In the genomic region with DNA sequence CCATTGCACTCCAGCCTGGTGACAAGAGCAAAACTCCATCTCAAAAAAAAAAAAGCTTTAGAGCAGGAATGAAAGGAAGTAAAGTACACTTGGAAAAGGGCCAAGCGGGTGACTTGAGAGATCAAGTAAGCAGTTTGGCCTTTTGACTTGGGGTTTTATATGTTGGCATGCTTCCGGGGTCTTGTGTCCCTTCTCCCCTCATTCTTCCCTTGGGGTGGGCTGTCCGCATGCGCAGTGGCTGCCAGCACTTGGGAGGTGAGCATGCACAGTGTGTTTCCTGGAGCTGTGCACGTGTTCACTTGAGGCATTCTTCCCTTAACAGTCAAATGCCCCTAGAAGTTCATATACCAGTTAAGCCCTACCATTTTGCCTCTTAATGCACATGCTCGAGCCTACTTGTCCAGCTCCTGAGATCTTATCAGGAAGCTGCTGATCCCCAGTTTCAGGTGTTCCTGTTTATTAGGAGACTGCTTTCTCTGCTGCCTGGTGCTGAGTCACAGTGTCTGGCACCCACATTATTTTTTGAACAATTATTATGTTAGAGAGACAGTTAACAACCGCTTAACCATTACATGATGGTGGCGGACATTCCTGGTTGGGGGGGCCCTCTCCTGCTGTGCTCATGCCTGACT, we compare ENCODE assay signal across 9 cellular contexts. TPM values are rescaled to one million over a fixed set of nuclear protein-coding genes. Genes with fewer than 3 reads are reported as not detected.
DNase-seq lines count a peak whose midpoint lies in the region; ATAC-seq lines count a peak whose summit lies in the region.
"Had no signal": no experiment of that assay in that cellular context is flagged by ENCODE, and none has a peak within 500 bp of the region (broad histone marks: within the 10 kb centered on the region; RNA-seq: fewer than 3 reads in every experiment).

No MANE protein-coding gene starts in this region.

- no peaks in the 10 kb centered on the region for H4K20me1 ChIP-seq in GM23248 (ENCODE audit: insufficient read depth)

- no peak overlapping the region for H2AFZ ChIP-seq in GM23248

- H3K27ac ChIP-seq in SJCRH30 = no peak overlapping the region
- no peak overlapping the region for H3K27ac ChIP-seq in GM23248
- H3K27ac ChIP-seq: 22Rv1 had no signal

- H3K4me1 ChIP-seq in SJCRH30 = peaks cover 23% of the 10 kb centered on the region
- H3K4me1 ChIP-seq in GM23248 (ENCODE audit: insufficient read depth) = no peaks in the 10 kb centered on the region; the same call in 1 of the 2 replicates

- H3K79me2 ChIP-seq in GM23248 (ENCODE audit: insufficient read depth) = no peaks in the 10 kb centered on the region

- no peak overlapping the region for H3K4me2 ChIP-seq in GM23248 (ENCODE audit: unreplicated experiment)

- H3F3A ChIP-seq in GM23248 (ENCODE audit: insufficient read depth) = no peaks in the 10 kb centered on the region

- H3K9ac ChIP-seq in GM23248 = no peak overlapping the region

- no peaks in the 10 kb centered on the region for H3K36me3 ChIP-seq in SJCRH30
- H3K36me3 ChIP-seq in GM23248 (ENCODE audit: low read depth) = no peaks in the 10 kb centered on the region

- H3K27me3 ChIP-seq in SJCRH30 = no peaks in the 10 kb centered on the region
- no peaks in the 10 kb centered on the region for H3K27me3 ChIP-seq in GM23248 (replicated peaks; ENCODE audit: insufficient read depth)

- DNase-seq in DMS 273 (lab: John Stamatoyannopoulos, UW; ENCODE audit: unreplicated experiment) (peak; percentile 49), DMS 273 treated with DMSO at 0.1 percent for 48 hours (lab: John Stamatoyannopoulos, UW) (no peak), SJCRH30 (peak; percentile 55 to 61), GM23248 (no peak), OCI-M2 (lab: John Stamatoyannopoulos, UW; ENCODE audit: unreplicated experiment) (no peak)
- peak; percentile 15 for DNase-seq in effector CD8-positive, alpha-beta T cell (lab: John Stamatoyannopoulos, UW)
- peak; percentile 34 to 39 for DNase-seq in stimulated activated CD4-positive, alpha-beta T cell treated with anti-CD3 and anti-CD28 coated beads, Interleukin-2, amount 100 ng/mL, for 24 hours

- H3K9me3 ChIP-seq in SJCRH30 (replicated peaks) = no peaks in the 10 kb centered on the region
- no peaks in the 10 kb centered on the region for H3K9me3 ChIP-seq in GM23248 (ENCODE audit: low read depth)

- 84 to 86% methylated on average over 8 of the region's 8 CpGs for WGBS in GM23248 (ENCODE audit: low coverage in 1 of 2, low lambda C conversion rate in 2 of 2, missing lambda C conversion rate in 2 of 2), 2 experiments

- in situ Hi-C loops in GM23248 (cut with MboI) = loop anchor here (25.0 kb wide), 1 partner anchor 376 kb away; a partner anchor contains a TSS

- no peaks in the 10 kb centered on the region for H3K9me2 ChIP-seq in GM23248 (ENCODE audit: insufficient read depth)

- H3K4me3 ChIP-seq in SJCRH30 (no peak overlapping the region), GM23248 (no peak overlapping the region)

- no peak for ATAC-seq in HG03280 (IDR thresholded peaks at IDR 0.05; ENCODE audit: unreplicated experiment)

RNA-seq across cellular contexts. Expression of a gene that starts 32.6 kb away (rescaled TPM):
- 173 and 185 TPM in 2 replicates for total RNA-seq in SJCRH30 (2014; rRNA removed; shearing (Covaris generic))
- total RNA-seq in GM23248 (2014; rRNA removed; shearing (Covaris generic)) = 53.7 and 68.3 TPM in 2 replicates
- polyA plus RNA-seq in GM23248 (2016; fragmentation: Nextera tagmentation; extraction: Ambion mirVana) = 25.2 and 30.9 TPM in 2 replicates

Comparison
In these comparisons a context has a peak if more than half of its experiments do, and no peak if none do; other contexts are left out.
1. DNase-seq: peak in DMS 273 (single experiment), SJCRH30 (2 of 2), effector CD8-positive, alpha-beta T cell (single experiment) and stimulated activated CD4-positive, alpha-beta T cell treated with anti-CD3 and anti-CD28 coated beads, Interleukin-2, amount 100 ng/mL, for 24 hours (2 of 2); none in DMS 273 treated with DMSO at 0.1 percent for 48 hours (single experiment), GM23248 (single experiment) and OCI-M2 (single experiment).